Comparison of ENCODE assay signal across 2 cellular contexts in genomic region chr20:52416959-52417358, GRCh38.
A peak's percentile ranks its signal among the peaks of the same experiment; 100 is the strongest.
TF ChIP-seq lines count a peak whose summit lies in the region.

No MANE protein-coding gene starts in this region.

TF ChIP-seq in HepG2, 621 proteins besides CTCF, POLR2A, EP300 and RAD21:
- TF ChIP-seq MAFF (IDR thresholded peaks at IDR 0.05; ENCODE audit: low read depth, low read length) (peak; percentile 98), MAFK (conservative IDR thresholded peaks at IDR 0.05 in 1 of 2, IDR thresholded peaks at IDR 0.05 in 1 of 2; ENCODE audit: low read length in 2 of 2) (peak; percentile 99), ZBTB38 (CRISPR knock-in tag; IDR thresholded peaks at IDR 0.05) (no peak), SMARCC2 (IDR thresholded peaks at IDR 0.05) (no peak)

TF ChIP-seq in IMR-90, 13 proteins besides CTCF, POLR2A, EP300 and RAD21 (continued from another document):
- no peak for TF ChIP-seq NFE2L2 (IDR thresholded peaks at IDR 0.05; ENCODE audit: low read depth, low read length)
- peak; percentile 88 for TF ChIP-seq MAFK (IDR thresholded peaks at IDR 0.05; ENCODE audit: low read depth, low read length)
